In the genomic region with DNA sequence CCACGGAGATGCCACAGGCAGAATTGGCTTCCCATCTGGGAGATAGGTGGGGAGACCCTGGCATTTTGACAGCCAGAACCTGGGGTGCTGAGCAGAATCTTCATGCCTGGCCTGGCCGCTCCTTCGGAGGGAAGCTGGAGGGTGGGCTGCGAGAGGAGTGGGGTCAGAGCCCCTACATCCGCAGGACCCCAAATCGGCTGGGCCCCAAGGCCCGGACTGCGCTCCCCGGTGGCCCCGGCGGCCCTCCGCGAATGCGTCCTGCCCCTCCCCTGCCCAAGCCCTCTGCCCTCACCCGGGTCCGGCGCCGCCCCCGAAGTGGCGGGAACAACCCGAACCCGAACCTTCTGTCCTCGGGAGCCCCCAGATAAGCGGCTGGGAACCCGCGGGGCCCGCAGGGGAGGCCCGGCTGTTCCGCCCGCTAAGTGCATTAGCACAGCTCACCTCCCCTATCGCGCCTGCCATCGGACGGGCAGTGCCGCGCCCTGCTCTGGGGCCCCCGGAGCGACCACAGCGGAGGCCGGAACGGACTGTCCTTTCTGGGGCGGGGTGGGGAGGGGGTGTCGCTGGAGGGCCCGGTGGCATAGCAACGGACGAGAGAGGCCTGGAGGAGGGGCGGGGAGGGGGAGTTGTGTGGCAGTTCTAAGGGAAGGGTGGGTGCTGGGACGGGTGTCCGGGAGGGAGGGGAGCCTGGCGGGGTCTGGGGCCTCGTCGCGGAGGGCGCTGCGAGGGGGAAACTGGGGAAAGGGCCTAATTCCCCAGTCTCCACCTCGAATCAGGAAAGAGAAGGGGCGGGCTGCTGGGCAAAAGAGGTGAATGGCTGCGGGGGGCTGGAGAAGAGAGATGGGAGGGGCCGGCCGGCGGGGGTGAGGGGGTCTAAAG, we compare ENCODE assay signal across 8 cellular contexts. TPM values are rescaled to one million over a fixed set of nuclear protein-coding genes. Genes with fewer than 3 reads are reported as not detected.
DNase-seq lines count a peak whose midpoint lies in the region; ATAC-seq and TF ChIP-seq lines count a peak whose summit lies in the region.

No MANE protein-coding gene starts in this region.

- H3K4me2 ChIP-seq in DOHH2 (ENCODE audit: low read length) (peak overlapping the region; percentile 69), osteoblast (ENCODE audit: insufficient read depth, low read length) (no peak overlapping the region)

- H3K27me3 ChIP-seq in DOHH2 (ENCODE audit: control insufficient read depth, low read length) (peaks cover 31% of the 10 kb centered on the region), Panc1 (ENCODE audit: control insufficient read depth, insufficient read depth, low read length) (no peaks in the 10 kb centered on the region), esophagus (ENCODE audit: control insufficient read depth in 1 of 2, insufficient read depth in 2 of 2, low read length in 2 of 2) (no peaks in the 10 kb centered on the region), osteoblast (ENCODE audit: insufficient read depth, low read length) (peaks cover 71% of the 10 kb centered on the region), prostate gland (replicated peaks; ENCODE audit: insufficient read depth) (no peaks in the 10 kb centered on the region)

- POLR2A ChIA-PET in Panc1 (lab: Charles Lee), result interaction anchor here (0.5 to 0.7 kb wide), 3 partner anchors 18 to 218 kb away, joined by 3 to 16 read pairs (median 3); no protein-coding TSS in a partner anchor

- DNase-seq in Panc1 (ENCODE audit: low read depth, low spot score), result no peak
- peak; percentile 81 for DNase-seq in osteoblast (ENCODE audit: insufficient read length, low spot score, missing footprints)
- no peak for DNase-seq in prostate gland (ENCODE audit: low spot score)
- DNase-seq in stimulated activated CD4-positive, alpha-beta T cell treated with anti-CD3 and anti-CD28 coated beads, Interleukin-2, amount 100 ng/mL, for 48 hours, result no peak

- WGBS in esophagus, 2 donors, result 11% methylated on average over 56 to 61 of the region's 61 CpGs
- WGBS in prostate gland, result 16% methylated on average over 58 of the region's 61 CpGs

- no peak overlapping the region for H2AFZ ChIP-seq in osteoblast (ENCODE audit: low read length)

- H3K4me3 ChIP-seq in DOHH2 (ENCODE audit: low read length) (peak overlapping the region; percentile 67), Panc1 (ENCODE audit: low read depth in 2 of 2, low read length in 2 of 2) (peak overlapping the region; percentile 35 to 46; a peak in 2 of 4 replicates), esophagus (ENCODE audit: low read depth in 1 of 2, low read length in 2 of 2) (peak overlapping the region; percentile 3 to 31), osteoblast (ENCODE audit: insufficient read depth, low read length) (no peak overlapping the region), prostate gland (peak overlapping the region in 1 of 2 donors; percentile 27)

- CTCF ChIA-PET in Panc1 (lab: Charles Lee), result interaction anchor here (0.6 to 2.1 kb wide), 3 partner anchors 46 to 1086 kb away, joined by 4 to 11 read pairs (median 6); no protein-coding TSS in a partner anchor

- H3K4me1 ChIP-seq in DOHH2 (ENCODE audit: control insufficient read depth, low read length), result peaks cover 17% of the 10 kb centered on the region
- peaks cover 46% of the 10 kb centered on the region for H3K4me1 ChIP-seq in Panc1 (ENCODE audit: control insufficient read depth, insufficient read depth, low read length)
- H3K4me1 ChIP-seq in esophagus (ENCODE audit: control insufficient read depth in 2 of 2, insufficient read depth in 2 of 2, low read length in 1 of 2), result peaks cover 8 to 33% of the 10 kb centered on the region in 2 donors
- no peaks in the 10 kb centered on the region for H3K4me1 ChIP-seq in osteoblast (ENCODE audit: insufficient read depth, low read length)
- H3K4me1 ChIP-seq in prostate gland (replicated peaks), result peaks cover 8% of the 10 kb centered on the region

- H3K9me2 ChIP-seq in DOHH2 (replicated peaks; ENCODE audit: control insufficient read depth, low read length), result no peaks in the 10 kb centered on the region

- H3K36me3 ChIP-seq in DOHH2 (ENCODE audit: control insufficient read depth, low read length) (peaks cover 3% of the 10 kb centered on the region; the same call in 1 of the 2 replicates), Panc1 (ENCODE audit: control insufficient read depth, insufficient read depth, low read length) (no peaks in the 10 kb centered on the region), esophagus (ENCODE audit: control insufficient read depth in 2 of 2, insufficient read depth in 2 of 2, low read length in 1 of 2) (peaks cover 0 to 7% of the 10 kb centered on the region in 2 donors), osteoblast (ENCODE audit: insufficient read depth, low read length) (peaks cover 4% of the 10 kb centered on the region), prostate gland (no peaks in the 10 kb centered on the region)

- in situ Hi-C loops in Panc1 (cut with HindIII; ENCODE audit: low pct_unique_long_range_greater_than_20kb, low sequenced_read_pairs), result no loop called here

- TF ChIP-seq CTCF in DOHH2 (IDR thresholded peaks at IDR 0.05; ENCODE audit: low read depth, low read length, poor library complexity, severe bottlenecking), result no peak
- no peak for TF ChIP-seq CTCF in Panc1 (IDR thresholded peaks at IDR 0.05)
- no peak for TF ChIP-seq CTCF in osteoblast (IDR thresholded peaks at IDR 0.05; ENCODE audit: extremely low read depth, low read depth, low read length)
- no peak for TF ChIP-seq CTCF in prostate gland (IDR thresholded peaks at IDR 0.05)

- no peaks in the 10 kb centered on the region for H4K20me1 ChIP-seq in DOHH2 (ENCODE audit: control insufficient read depth, insufficient read depth, low read depth, low read length)
- peaks cover 6% of the 10 kb centered on the region for H4K20me1 ChIP-seq in osteoblast (ENCODE audit: insufficient read depth, low read length)

- ATAC-seq in Panc1 (no peak), HG03354 (IDR thresholded peaks at IDR 0.05; ENCODE audit: poor library complexity, severe bottlenecking, unreplicated experiment) (no peak), GM21576 (IDR thresholded peaks at IDR 0.05; ENCODE audit: unreplicated experiment) (no peak)

- no peak for TF ChIP-seq POLR2A in prostate gland (IDR thresholded peaks at IDR 0.05)

- no peak overlapping the region for H3K27ac ChIP-seq in DOHH2 (ENCODE audit: low read depth, low read length)
- peak overlapping the region; percentile 32; the same call in 1 of the 2 replicates for H3K27ac ChIP-seq in Panc1 (ENCODE audit: low read length)
- H3K27ac ChIP-seq in esophagus (ENCODE audit: low read depth in 2 of 2, low read length in 1 of 2), result no peak overlapping the region
- H3K27ac ChIP-seq in osteoblast (ENCODE audit: low read depth, low read length), result no peak overlapping the region
- no peak overlapping the region for H3K27ac ChIP-seq in prostate gland

- no TSS peak for BruUV-seq in Panc1 (replicated peaks; lab: Mats Ljungman, UMichigan)

- intact Hi-C loops in Panc1 (cut with micrococcal nuclease; ENCODE audit: unreplicated experiment), result no loop called here
- intact Hi-C loops in prostate gland (cut with DNase I), result no loop called here

- H3K9me3 ChIP-seq in DOHH2 (ENCODE audit: control insufficient read depth, insufficient read depth, low read length) (no peaks in the 10 kb centered on the region), Panc1 (ENCODE audit: control insufficient read depth, insufficient read depth, low read depth, low read length) (no peaks in the 10 kb centered on the region), esophagus (ENCODE audit: control insufficient read depth in 2 of 2, insufficient read depth in 1 of 2, low read depth in 1 of 2, low read length in 1 of 2) (no peaks in the 10 kb centered on the region), osteoblast (ENCODE audit: low read depth, low read length) (no peaks in the 10 kb centered on the region), prostate gland (no peaks in the 10 kb centered on the region)

- H3K79me2 ChIP-seq in DOHH2 (ENCODE audit: control insufficient read depth, low read length), result no peaks in the 10 kb centered on the region
- H3K79me2 ChIP-seq in osteoblast (ENCODE audit: insufficient read depth, low read length), result no peaks in the 10 kb centered on the region

- no peaks in the 10 kb centered on the region; the same call in 1 of the 2 replicates for H3F3A ChIP-seq in DOHH2 (ENCODE audit: control insufficient read depth, insufficient read depth)

RNA-seq across cellular contexts. Expression of a gene that starts 0.8 kb away (rescaled TPM):
- total RNA-seq in Panc1 (2021; ENCODE audit: unreplicated experiment) (2.4 TPM), osteoblast (not detected in 2 replicates), prostate gland (1 to 10 TPM; 2.7 to 5.8 TPM)
- 4.6 TPM for polyA plus RNA-seq in Panc1 (2012; ENCODE audit: insufficient read length)
- 1 to 10 TPM; 1.8 to 2.2 TPM for polyA plus RNA-seq in esophagus

RNA-seq across cellular contexts. Expression of a gene that starts 2.4 kb away (rescaled TPM):
- total RNA-seq in Panc1 (2021; ENCODE audit: unreplicated experiment) (1.6 TPM), osteoblast (0.29 and 0.36 TPM in 2 replicates), prostate gland (10 to 100 TPM in 1 of 2 donors, 1 to 10 TPM in 1; 4.3 to 44.3 TPM)
- polyA plus RNA-seq in Panc1 (2012; ENCODE audit: insufficient read length), result 3.1 TPM
- under 1 TPM; 0.78 to 0.88 TPM for polyA plus RNA-seq in esophagus

RNA-seq across cellular contexts. Expression of a gene that starts 20.4 kb away (rescaled TPM):
- total RNA-seq in Panc1 (2021; ENCODE audit: unreplicated experiment) (21.8 TPM), osteoblast (10.3 and 10.9 TPM in 2 replicates), prostate gland (10 to 100 TPM; 44.6 to 50.0 TPM)
- 23.8 TPM for polyA plus RNA-seq in Panc1 (2012; ENCODE audit: insufficient read length)
- polyA plus RNA-seq in esophagus, result 10 to 100 TPM; 28.8 to 40.0 TPM

RNA-seq across cellular contexts. Expression of a gene that starts 30.6 kb away (rescaled TPM):
- total RNA-seq in Panc1 (2021; ENCODE audit: unreplicated experiment), result 44.8 TPM
- 61.7 TPM for polyA plus RNA-seq in Panc1 (2012; ENCODE audit: insufficient read length)
- 10 to 100 TPM; 44.6 to 44.9 TPM for polyA plus RNA-seq in esophagus
- 31.5 and 35.8 TPM in 2 replicates for total RNA-seq in osteoblast
- 100 to 1,000 TPM in 1 of 2 donors, 10 to 100 TPM in 1; 52.5 to 202 TPM for total RNA-seq in prostate gland

RNA-seq across cellular contexts. Expression of a gene that starts 32.4 kb away (rescaled TPM):
- total RNA-seq in Panc1 (2021; ENCODE audit: unreplicated experiment) (68.6 TPM), osteoblast (40.4 and 44.2 TPM in 2 replicates), prostate gland (100 to 1,000 TPM; 112 to 172 TPM)
- 60.1 TPM for polyA plus RNA-seq in Panc1 (2012; ENCODE audit: insufficient read length)
- 10 to 100 TPM; 68.4 to 98.1 TPM for polyA plus RNA-seq in esophagus
